In genomic region chr16:48384305-48384981, GRCh38 we compare ENCODE assay signal across 8 cellular contexts. TPM values are rescaled to one million over a fixed set of nuclear protein-coding genes. Genes with fewer than 3 reads are reported as not detected.
A peak's percentile ranks its signal among the peaks of the same experiment; 100 is the strongest.
DNase-seq lines count a peak whose midpoint lies in the region; ATAC-seq and TF ChIP-seq lines count a peak whose summit lies in the region.

No MANE protein-coding gene starts in this region.

- no peaks in the 10 kb centered on the region for H3K36me3 ChIP-seq in spleen

- no peak for TF ChIP-seq POLR2A in spleen (IDR thresholded peaks at IDR 0.05)

- H3K4me1 ChIP-seq in spleen = peaks cover 3 to 65% (median 53%) of the 10 kb centered on the region in 6 donors

- intact Hi-C loops in spleen (cut with DNase I; ENCODE audit: low total_unique reads) = no loop called here

- peak overlapping the region; percentile 73 for H3K4me3 ChIP-seq in HL-60 (replicated peaks; ENCODE audit: insufficient read depth, low read length)
- H3K4me3 ChIP-seq in spleen = peak overlapping the region; percentile 59 to 92 (median 77)

- TF ChIP-seq CTCF in HL-60 (IDR thresholded peaks at IDR 0.05; ENCODE audit: insufficient read depth, low read length) (no peak), spleen (IDR thresholded peaks at IDR 0.05 in 8 of 11, conservative IDR thresholded peaks at IDR 0.05 in 3 of 11) (no peak)

- H3K27ac ChIP-seq in HL-60 (replicated peaks) (peak overlapping the region; percentile 80), spleen (peak overlapping the region; percentile 94 to 100 (median 99))

- ATAC-seq in GM21423 (IDR thresholded peaks at IDR 0.05; ENCODE audit: unreplicated experiment) = peak; percentile 39

- H3K27me3 ChIP-seq in HL-60 (ENCODE audit: insufficient read depth, poor library complexity, severe bottlenecking) = no peaks in the 10 kb centered on the region
- no peaks in the 10 kb centered on the region for H3K27me3 ChIP-seq in spleen (replicated peaks in 1 of 7)

- H3K9me3 ChIP-seq in spleen = no peaks in the 10 kb centered on the region

- DNase-seq in NCI-H1417 (lab: John Stamatoyannopoulos, UW) (peak in 2 of 3 experiments; percentile 79 to 80), NCI-H1417 treated with DMSO at 0.1 percent for 48 hours (lab: John Stamatoyannopoulos, UW) (no peak), HL-60 (ENCODE audit: low read depth in 1 of 2, low spot score in 1 of 2) (peak in 1 of 2 experiments; percentile 27), T-helper 9 cell (peak; percentile 25), cerebellar cortex (ENCODE audit: low spot score) (peak; percentile 40), islet precursor cell (peak; percentile 75), spleen (peak; percentile 91)

- 0 to 1% (median 1%) methylated on average over 25 to 72 of the region's 72 CpGs for WGBS in spleen, 5 donors

RNA-seq across cellular contexts. Expression of gene SIAH1, which starts 0.8 kb away (rescaled TPM):
- 10 to 100 TPM; 22.6 to 32.6 (median 27.6) TPM for total RNA-seq in spleen
- polyA plus RNA-seq in spleen = 10 to 100 TPM; 11.9 to 17.0 (median 16.0) TPM
